In the genomic region with DNA sequence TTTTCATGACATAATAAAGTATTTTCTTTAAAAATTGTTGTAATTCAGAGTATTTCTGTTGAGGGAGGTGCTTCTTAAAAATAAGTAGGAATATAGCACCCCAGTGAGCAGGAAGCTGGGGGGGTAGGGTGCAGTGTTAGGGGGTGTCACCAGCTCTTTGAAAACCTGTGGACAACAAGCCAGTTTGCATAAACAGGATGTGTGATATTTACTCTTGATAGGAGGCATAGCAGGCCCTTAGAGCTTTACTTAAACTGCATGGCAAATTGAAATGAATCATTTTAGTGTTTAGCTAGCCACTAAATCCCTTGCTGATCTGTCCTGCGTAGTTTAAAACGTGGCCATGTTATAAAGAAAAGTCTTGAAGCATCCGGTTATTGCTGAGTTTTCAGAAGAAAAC, we compare ENCODE assay signal across 11 cellular contexts. TPM values are rescaled to one million over a fixed set of nuclear protein-coding genes. Genes with fewer than 3 reads are reported as not detected.
DNase-seq lines count a peak whose midpoint lies in the region; ATAC-seq and TF ChIP-seq lines count a peak whose summit lies in the region.
"Had no signal": no experiment of that assay in that cellular context is flagged by ENCODE, and none has a peak within 500 bp of the region (broad histone marks: within the 10 kb centered on the region; RNA-seq: fewer than 3 reads in every experiment).

No MANE protein-coding gene starts in this region.

- H3K4me1 ChIP-seq in CD4-positive, alpha-beta memory T cell (ENCODE audit: insufficient read depth, low read length): peaks cover 61% of the 10 kb centered on the region

- POLR2A ChIA-PET in CD4-positive, alpha-beta memory T cell (lab: Charles Lee; ENCODE audit: partially characterized antibody): interaction anchor here (0.9 to 7.9 kb wide), 14 partner anchors 9 to 473 kb away, joined by 3 to 139 read pairs (median 8); partner anchors contain the start of genes MYL12A and TGIF1

- no peaks in the 10 kb centered on the region for H3K9me3 ChIP-seq in CD4-positive, alpha-beta memory T cell (ENCODE audit: control insufficient read depth in 1 of 2, low read length in 2 of 2)

- peak overlapping the region; percentile 81 to 96 (median 92) for H3K27ac Mint-ChIP-seq in CD4-positive, alpha-beta memory T cell
- peak overlapping the region; percentile 84 to 97 (median 89) for H3K27ac Mint-ChIP-seq in IgD-negative memory B cell
- peak overlapping the region; percentile 3 for H3K27ac Mint-ChIP-seq in chondrocyte (ENCODE audit: unreplicated experiment)
- H3K27ac Mint-ChIP-seq in natural killer cell treated with Interleukin-12 subunit alpha and Interleukin-12 subunit beta and Interleukin-15 and Interleukin-18, amount 100 ng/mL, for 72 hours: peak overlapping the region; percentile 78 to 90

- intact Hi-C loops in CD4-positive, alpha-beta memory T cell (cut with micrococcal nuclease): loop anchor here (1.0 to 5.0 kb wide), 2 partner anchors 10 to 44 kb away; no protein-coding TSS in a partner anchor

- H3K27me3 ChIP-seq in CD4-positive, alpha-beta memory T cell (ENCODE audit: insufficient read depth, low read length): no peaks in the 10 kb centered on the region

- no peaks in the 10 kb centered on the region for H3K27me3 Mint-ChIP-seq in CD4-positive, alpha-beta memory T cell
- H3K27me3 Mint-ChIP-seq in IgD-negative memory B cell: no peaks in the 10 kb centered on the region
- no peaks in the 10 kb centered on the region for H3K27me3 Mint-ChIP-seq in chondrocyte (ENCODE audit: low read depth)
- no peaks in the 10 kb centered on the region for H3K27me3 Mint-ChIP-seq in natural killer cell treated with Interleukin-12 subunit alpha and Interleukin-12 subunit beta and Interleukin-15 and Interleukin-18, amount 100 ng/mL, for 72 hours
- H3K27me3 Mint-ChIP-seq: stimulated activated naive CD8-positive, alpha-beta T cell treated with anti-CD3 and anti-CD28 coated beads, Interleukin-15, amount 100 ng/mL, for 72 hours had no signal

- peak overlapping the region in 7 of 8 donors; percentile 65 to 85 (median 74) for H3K4me3 Mint-ChIP-seq in CD4-positive, alpha-beta memory T cell
- H3K4me3 Mint-ChIP-seq in IgD-negative memory B cell (peak overlapping the region; percentile 36 to 84 (median 60)), chondrocyte (ENCODE audit: unreplicated experiment) (no peak overlapping the region)
- H3K4me3 Mint-ChIP-seq in natural killer cell treated with Interleukin-12 subunit alpha and Interleukin-12 subunit beta and Interleukin-15 and Interleukin-18, amount 100 ng/mL, for 72 hours: peak overlapping the region; percentile 79

- peak; percentile 36 to 54 (median 46) for DNase-seq in CD4-positive, alpha-beta memory T cell
- DNase-seq in chondrocyte (ENCODE audit: low spot score) (no peak), GM20000 (ENCODE audit: low spot score) (no peak), NCI-H2171 treated with DMSO at 0.1 percent for 48 hours (lab: John Stamatoyannopoulos, UW) (no peak)
- DNase-seq in natural killer cell treated with Interleukin-12 subunit alpha and Interleukin-12 subunit beta and Interleukin-15 and Interleukin-18, amount 100 ng/mL, for 72 hours (ENCODE audit: low spot score): no peak
- DNase-seq: activated CD4-positive, alpha-beta T cell treated with anti-CD3 and anti-CD28 coated beads, Interleukin-2, amount 50 U/mL, for 1 hour; DMS79; stimulated activated naive CD8-positive, alpha-beta T cell treated with anti-CD3 and anti-CD28 coated beads, Interleukin-15, amount 100 ng/mL, for 72 hours had no signal

- peaks cover 21% of the 10 kb centered on the region for H3K36me3 ChIP-seq in CD4-positive, alpha-beta memory T cell (ENCODE audit: insufficient read depth, low read length)

- no peak for TF ChIP-seq CTCF in chondrocyte (IDR thresholded peaks at IDR 0.05)
- TF ChIP-seq CTCF in GM20000 (IDR thresholded peaks at IDR 0.05; ENCODE audit: extremely low read depth, missing control alignments): no peak

- H3K4me1 Mint-ChIP-seq in CD4-positive, alpha-beta memory T cell: peaks cover 38 to 72% (median 51%) of the 10 kb centered on the region in 4 donors
- H3K4me1 Mint-ChIP-seq in IgD-negative memory B cell: peaks cover 28 to 42% (median 30%) of the 10 kb centered on the region in 3 donors
- H3K4me1 Mint-ChIP-seq in chondrocyte (ENCODE audit: low read depth): peaks cover 67% of the 10 kb centered on the region
- peaks cover 23 to 29% of the 10 kb centered on the region in 2 donors for H3K4me1 Mint-ChIP-seq in natural killer cell treated with Interleukin-12 subunit alpha and Interleukin-12 subunit beta and Interleukin-15 and Interleukin-18, amount 100 ng/mL, for 72 hours (ENCODE audit: low read depth in 2 of 2)

- ATAC-seq in natural killer cell treated with Interleukin-12 subunit alpha and Interleukin-12 subunit beta and Interleukin-15 and Interleukin-18, amount 100 ng/mL, for 72 hours: peak in 1 of 2 donors; percentile 56
- ATAC-seq in GM21526 (IDR thresholded peaks at IDR 0.05; ENCODE audit: low FRiP score, unreplicated experiment) (no peak), GM21528 (IDR thresholded peaks at IDR 0.05; ENCODE audit: low FRiP score, unreplicated experiment) (no peak)

- peak overlapping the region; percentile 45 for H3K27ac ChIP-seq in CD4-positive, alpha-beta memory T cell (ENCODE audit: low read depth, low read length)

- H3K9me3 Mint-ChIP-seq in CD4-positive, alpha-beta memory T cell: peaks cover 0 to 16% (median 11%) of the 10 kb centered on the region in 8 donors
- H3K9me3 Mint-ChIP-seq in IgD-negative memory B cell (peaks cover 2 to 5% (median 3%) of the 10 kb centered on the region in 3 donors), chondrocyte (ENCODE audit: low read depth) (peaks cover 6% of the 10 kb centered on the region)
- peaks cover 2% of the 10 kb centered on the region for H3K9me3 Mint-ChIP-seq in natural killer cell treated with Interleukin-12 subunit alpha and Interleukin-12 subunit beta and Interleukin-15 and Interleukin-18, amount 100 ng/mL, for 72 hours

- H3K36me3 Mint-ChIP-seq in CD4-positive, alpha-beta memory T cell: peaks cover 42 to 46% of the 10 kb centered on the region in 2 donors
- peaks cover 10% of the 10 kb centered on the region for H3K36me3 Mint-ChIP-seq in IgD-negative memory B cell
- H3K36me3 Mint-ChIP-seq in chondrocyte (ENCODE audit: low read depth): peaks cover 49% of the 10 kb centered on the region
- peaks cover 32% of the 10 kb centered on the region for H3K36me3 Mint-ChIP-seq in natural killer cell treated with Interleukin-12 subunit alpha and Interleukin-12 subunit beta and Interleukin-15 and Interleukin-18, amount 100 ng/mL, for 72 hours

- H3K4me3 ChIP-seq in CD4-positive, alpha-beta memory T cell (ENCODE audit: low read length in 2 of 2): no peak overlapping the region

- CTCF ChIA-PET in CD4-positive, alpha-beta memory T cell (lab: Charles Lee; ENCODE audit: partially characterized antibody): interaction anchor here (0.9 to 7.8 kb wide), 13 partner anchors 8 to 211 kb away, joined by 3 to 46 read pairs (median 7); partner anchors contain the start of gene MYL12A

RNA-seq across cellular contexts. Expression of gene TGIF1, which starts 8.4 kb away (rescaled TPM):
- 10 to 100 TPM; 90.0 to 95.1 TPM for total RNA-seq in CD4-positive, alpha-beta memory T cell
- 10 to 100 TPM; 69.6 to 85.8 TPM for polyA plus RNA-seq in CD4-positive, alpha-beta memory T cell
- polyA plus RNA-seq in IgD-negative memory B cell: 38.7 TPM
- total RNA-seq in chondrocyte: 26.5 to 67.0 TPM (median 58.5 TPM) in 3 replicates
- total RNA-seq in natural killer cell treated with Interleukin-12 subunit alpha and Interleukin-12 subunit beta and Interleukin-15 and Interleukin-18, amount 100 ng/mL, for 72 hours: 10 to 100 TPM; 12.5 to 24.5 TPM

Comparison
In these comparisons a context has a peak if more than half of its experiments do, and no peak if none do; other contexts are left out.
1. DNase-seq: peak in CD4-positive, alpha-beta memory T cell (5 of 5); none in chondrocyte (single experiment), natural killer cell treated with Interleukin-12 subunit alpha and Interleukin-12 subunit beta and Interleukin-15 and Interleukin-18, amount 100 ng/mL, for 72 hours (single experiment), GM20000 (single experiment) and NCI-H2171 treated with DMSO at 0.1 percent for 48 hours (single experiment).
2. H3K27ac Mint-ChIP-seq: peak in every context shown above with its lines; median percentile 92 in CD4-positive, alpha-beta memory T cell; 89 in IgD-negative memory B cell; 84 in natural killer cell treated with Interleukin-12 subunit alpha and Interleukin-12 subunit beta and Interleukin-15 and Interleukin-18, amount 100 ng/mL, for 72 hours; 3 in chondrocyte.